In the genomic region with DNA sequence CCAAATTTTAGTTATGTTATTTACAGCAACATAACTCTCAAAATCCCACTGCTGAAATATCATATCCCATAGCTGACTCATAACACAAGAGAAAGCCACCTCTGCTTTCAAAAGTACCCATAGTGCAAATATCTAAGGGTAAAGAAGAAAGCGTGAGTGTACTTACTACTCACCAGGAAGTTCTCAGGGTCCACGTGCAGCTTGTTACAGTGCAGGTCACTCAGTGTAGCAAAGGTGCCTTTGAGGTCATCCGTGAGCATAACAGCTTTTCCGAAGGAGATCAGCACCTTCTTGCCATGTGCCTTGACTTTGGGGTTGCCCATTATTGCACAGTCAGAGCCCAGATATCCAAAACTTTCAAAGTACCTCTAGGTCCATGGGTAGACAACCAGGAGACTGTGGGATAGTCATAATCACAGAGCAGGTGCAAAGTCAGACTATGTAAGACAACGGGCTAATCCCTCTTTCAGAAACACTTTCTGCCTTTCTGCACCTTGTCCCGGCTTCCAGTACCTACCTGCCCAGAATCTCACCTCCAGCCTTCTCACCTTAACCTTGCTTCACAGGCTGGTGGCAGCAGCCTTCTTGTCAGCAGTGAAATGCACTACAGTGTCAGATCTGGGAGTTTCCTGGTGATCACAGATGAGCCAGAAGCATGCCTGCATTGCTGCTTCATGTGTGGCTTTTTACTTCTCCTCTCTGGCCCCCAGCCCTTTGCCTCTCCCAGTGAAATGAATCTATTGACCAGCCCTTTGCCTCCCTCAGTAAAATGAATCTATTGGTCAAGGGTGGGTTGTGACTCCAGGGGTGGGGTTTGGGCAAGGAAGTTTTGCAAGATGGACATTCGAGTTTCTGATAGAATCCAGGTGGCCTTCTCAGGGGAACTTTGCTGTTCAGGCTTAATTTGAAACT, we compare ENCODE assay signal across 16 cellular contexts. TPM values are rescaled to one million over a fixed set of nuclear protein-coding genes. Genes with fewer than 3 reads are reported as not detected.
DNase-seq lines count a peak whose midpoint lies in the region; ATAC-seq, FAIRE-seq and TF ChIP-seq lines count a peak whose summit lies in the region.
"Had no signal": no experiment of that assay in that cellular context is flagged by ENCODE, and none has a peak within 500 bp of the region (broad histone marks: within the 10 kb centered on the region; RNA-seq: fewer than 3 reads in every experiment).

No MANE protein-coding gene starts in this region.

- H3K9me3 ChIP-seq in MM.1S (replicated peaks; ENCODE audit: insufficient read depth, low read length) (no peaks in the 10 kb centered on the region), colonic mucosa (no peaks in the 10 kb centered on the region)
- H3K9me3 ChIP-seq: gastrocnemius medialis, uterus had no signal

- no peaks in the 10 kb centered on the region for H4K20me1 ChIP-seq in MM.1S (ENCODE audit: insufficient read depth, low read length)

- H3K27me3 ChIP-seq in MM.1S (replicated peaks; ENCODE audit: insufficient read depth, low read length) (no peaks in the 10 kb centered on the region), colonic mucosa (no peaks in the 10 kb centered on the region)
- H3K27me3 ChIP-seq: cardiac muscle cell, gastrocnemius medialis, uterus had no signal

- no peak overlapping the region for H3K27ac Mint-ChIP-seq in activated T-helper 17 cell treated with anti-CD3 and anti-CD28 coated beads, Interleukin-2, amount 50 U/mL, for 72 hours
- H3K27ac Mint-ChIP-seq: activated naive CD4-positive, alpha-beta T cell treated with anti-CD3 and anti-CD28 coated beads, Interleukin-2, amount 50 U/mL, for 24 hours; stimulated activated naive B cell treated with anti-CD40 and anti-IgM and Interleukin-4, amounts not matched to agents 10 μg/mL and 1 μg/mL and 100 μg/mL, for 72 hours; WTC11 had no signal

- H3K36me3 Mint-ChIP-seq in activated T-helper 17 cell treated with anti-CD3 and anti-CD28 coated beads, Interleukin-2, amount 50 U/mL, for 72 hours (ENCODE audit: low read depth) = no peaks in the 10 kb centered on the region
- H3K36me3 Mint-ChIP-seq: activated naive CD4-positive, alpha-beta T cell treated with anti-CD3 and anti-CD28 coated beads, Interleukin-2, amount 50 U/mL, for 24 hours; stimulated activated naive B cell treated with anti-CD40 and anti-IgM and Interleukin-4, amounts not matched to agents 10 μg/mL and 1 μg/mL and 100 μg/mL, for 72 hours; WTC11 had no signal

- no peak overlapping the region for H3K4me3 ChIP-seq in MM.1S (ENCODE audit: low read length)
- H3K4me3 ChIP-seq in retinal pigment epithelial cell (ENCODE audit: low read length) = no peak overlapping the region
- H3K4me3 ChIP-seq in colonic mucosa = no peak overlapping the region
- H3K4me3 ChIP-seq: cardiac muscle cell, gastrocnemius medialis, uterus had no signal

- peaks cover 24% of the 10 kb centered on the region for H3K4me1 ChIP-seq in MM.1S (ENCODE audit: low read length)
- no peaks in the 10 kb centered on the region for H3K4me1 ChIP-seq in colonic mucosa
- H3K4me1 ChIP-seq: gastrocnemius medialis, uterus had no signal

- H3K4me2 ChIP-seq in MM.1S (ENCODE audit: low read depth, low read length) = no peak overlapping the region

- no peak for FAIRE-seq in GM12891 (lab: Jason Lieb, UNC)
- FAIRE-seq: islet of Langerhans had no signal

- H3K4me3 Mint-ChIP-seq in activated T-helper 17 cell treated with anti-CD3 and anti-CD28 coated beads, Interleukin-2, amount 50 U/mL, for 72 hours = no peak overlapping the region
- H3K4me3 Mint-ChIP-seq: activated naive CD4-positive, alpha-beta T cell treated with anti-CD3 and anti-CD28 coated beads, Interleukin-2, amount 50 U/mL, for 24 hours; stimulated activated naive B cell treated with anti-CD40 and anti-IgM and Interleukin-4, amounts not matched to agents 10 μg/mL and 1 μg/mL and 100 μg/mL, for 72 hours; WTC11 had no signal

- TF ChIP-seq CTCF in MM.1S (IDR thresholded peaks at IDR 0.05; ENCODE audit: low read length) = no peak
- no peak for TF ChIP-seq CTCF in retinal pigment epithelial cell (conservative IDR thresholded peaks at IDR 0.05; ENCODE audit: low read depth, low read length)
- TF ChIP-seq CTCF in colonic mucosa (IDR thresholded peaks at IDR 0.05) = no peak

- no peak overlapping the region for H3K27ac ChIP-seq in MM.1S (ENCODE audit: low read length)
- H3K27ac ChIP-seq in colonic mucosa = no peak overlapping the region
- H3K27ac ChIP-seq: cardiac muscle cell, gastrocnemius medialis, uterus had no signal

- no peak overlapping the region for H2AFZ ChIP-seq in MM.1S (ENCODE audit: low read length)

- ATAC-seq in GM19438 (IDR thresholded peaks at IDR 0.05; ENCODE audit: low read depth, unreplicated experiment) (peak; percentile 64), HG02938 (IDR thresholded peaks at IDR 0.05; ENCODE audit: unreplicated experiment) (peak; percentile 84)
- ATAC-seq in activated T-helper 17 cell treated with anti-CD3 and anti-CD28 coated beads, Interleukin-2, amount 50 U/mL, for 72 hours (replicated peaks) = no peak
- ATAC-seq: gastrocnemius medialis; stimulated activated naive B cell treated with anti-CD40 and anti-IgM and Interleukin-4, amounts not matched to agents 10 μg/mL and 1 μg/mL and 100 μg/mL, for 72 hours; WTC11 had no signal

- no peak for TF ChIP-seq POLR2A in GM12891 (IDR thresholded peaks at IDR 0.05; ENCODE audit: low read depth, low read length)

- intact Hi-C loops in colonic mucosa (cut with DNase I) = no loop called here

- no peaks in the 10 kb centered on the region for H3K9me2 ChIP-seq in MM.1S (replicated peaks; ENCODE audit: insufficient read depth, low read length)

- DNase-seq in MM.1S (peak; percentile 41), retinal pigment epithelial cell (ENCODE audit: low read depth) (peak; percentile 7), colonic mucosa (no peak), GM12891 (ENCODE audit: insufficient read length, low spot score) (no peak)
- DNase-seq: DND-41; gastrocnemius medialis; stimulated activated naive B cell treated with anti-CD40 and anti-IgM and Interleukin-4, amounts not matched to agents 10 μg/mL and 1 μg/mL and 100 μg/mL, for 72 hours; uterus had no signal

- no peak overlapping the region for H3K9ac ChIP-seq in MM.1S (ENCODE audit: low read length)
- no peak overlapping the region for H3K9ac ChIP-seq in colonic mucosa (ENCODE audit: low read depth in 2 of 2, low read length in 2 of 2)

- no peaks in the 10 kb centered on the region for H3F3A ChIP-seq in MM.1S (ENCODE audit: insufficient read depth, low read length)

- H3K36me3 ChIP-seq in MM.1S (replicated peaks; ENCODE audit: insufficient read depth, low read length) = no peaks in the 10 kb centered on the region
- H3K36me3 ChIP-seq in colonic mucosa = no peaks in the 10 kb centered on the region
- H3K36me3 ChIP-seq: cardiac muscle cell, gastrocnemius medialis, uterus had no signal

- no peaks in the 10 kb centered on the region for H3K9me3 Mint-ChIP-seq in activated T-helper 17 cell treated with anti-CD3 and anti-CD28 coated beads, Interleukin-2, amount 50 U/mL, for 72 hours
- H3K9me3 Mint-ChIP-seq: activated naive CD4-positive, alpha-beta T cell treated with anti-CD3 and anti-CD28 coated beads, Interleukin-2, amount 50 U/mL, for 24 hours; stimulated activated naive B cell treated with anti-CD40 and anti-IgM and Interleukin-4, amounts not matched to agents 10 μg/mL and 1 μg/mL and 100 μg/mL, for 72 hours; WTC11 had no signal

- peaks cover 13% of the 10 kb centered on the region for H3K27me3 Mint-ChIP-seq in activated T-helper 17 cell treated with anti-CD3 and anti-CD28 coated beads, Interleukin-2, amount 50 U/mL, for 72 hours

- H3K79me2 ChIP-seq in MM.1S (ENCODE audit: low read length) = no peaks in the 10 kb centered on the region

- H3K4me1 Mint-ChIP-seq in activated T-helper 17 cell treated with anti-CD3 and anti-CD28 coated beads, Interleukin-2, amount 50 U/mL, for 72 hours = no peaks in the 10 kb centered on the region
- H3K4me1 Mint-ChIP-seq: activated naive CD4-positive, alpha-beta T cell treated with anti-CD3 and anti-CD28 coated beads, Interleukin-2, amount 50 U/mL, for 24 hours; stimulated activated naive B cell treated with anti-CD40 and anti-IgM and Interleukin-4, amounts not matched to agents 10 μg/mL and 1 μg/mL and 100 μg/mL, for 72 hours; WTC11 had no signal

TF ChIP-seq in GM12891, 5 proteins besides CTCF, POLR2A, EP300 and RAD21:
- TF ChIP-seq SPI1 (IDR thresholded peaks at IDR 0.05; ENCODE audit: low read depth, low read length) = no peak

RNA-seq across cellular contexts. Expression of gene HBG1, which starts 6.5 kb away (rescaled TPM):
- 1 to 10 TPM in 1 of 2 donors, not detected in 1; 5.7 TPM for total RNA-seq in colonic mucosa
- polyA plus RNA-seq in GM12891 (2012; ENCODE audit: low read depth, missing spikeins) = not detected
- total RNA-seq in activated T-helper 17 cell treated with anti-CD3 and anti-CD28 coated beads, Interleukin-2, amount 50 U/mL, for 72 hours = not detected
- total RNA-seq: cardiac muscle cell, gastrocnemius medialis had no signal
- polyA plus RNA-seq: BJ, cardiac muscle cell had no signal

RNA-seq across cellular contexts. Expression of gene HBD, which starts 8.9 kb away (rescaled TPM):
- not detected for total RNA-seq in colonic mucosa
- polyA plus RNA-seq in GM12891 (2012; ENCODE audit: low read depth, missing spikeins) = not detected
- total RNA-seq in activated T-helper 17 cell treated with anti-CD3 and anti-CD28 coated beads, Interleukin-2, amount 50 U/mL, for 72 hours = not detected
- total RNA-seq: cardiac muscle cell, gastrocnemius medialis, WTC11 had no signal

RNA-seq across cellular contexts. Expression of gene HBG2, which starts 11.4 kb away (rescaled TPM):
- total RNA-seq in colonic mucosa = 10 to 100 TPM in 1 of 2 donors, not detected in 1; 14.9 TPM
- not detected for polyA plus RNA-seq in GM12891 (2012; ENCODE audit: low read depth, missing spikeins)
- not detected for total RNA-seq in activated T-helper 17 cell treated with anti-CD3 and anti-CD28 coated beads, Interleukin-2, amount 50 U/mL, for 72 hours
- total RNA-seq: cardiac muscle cell, gastrocnemius medialis had no signal
- polyA plus RNA-seq: BJ, cardiac muscle cell had no signal

RNA-seq across cellular contexts. Expression of gene HBB, which starts 16.3 kb away (rescaled TPM):
- total RNA-seq in colonic mucosa = 100 to 1,000 TPM in 1 of 2 donors, 1 to 10 TPM in 1; 3.0 to 113 TPM
- polyA plus RNA-seq in GM12891 (2012; ENCODE audit: low read depth, missing spikeins) = not detected
- total RNA-seq in activated T-helper 17 cell treated with anti-CD3 and anti-CD28 coated beads, Interleukin-2, amount 50 U/mL, for 72 hours = not detected
- total RNA-seq: cardiac muscle cell, WTC11 had no signal
- polyA plus RNA-seq: BJ, cardiac muscle cell had no signal

RNA-seq across cellular contexts. Expression of gene HBE1, which starts 26.6 kb away (rescaled TPM):
- total RNA-seq in colonic mucosa = 1 to 10 TPM in 1 of 2 donors, not detected in 1; 4.0 TPM
- not detected for polyA plus RNA-seq in GM12891 (2012; ENCODE audit: low read depth, missing spikeins)
- total RNA-seq in activated T-helper 17 cell treated with anti-CD3 and anti-CD28 coated beads, Interleukin-2, amount 50 U/mL, for 72 hours = not detected
- total RNA-seq: gastrocnemius medialis had no signal
- polyA plus RNA-seq: BJ had no signal

Comparison
In these comparisons a context has a peak if more than half of its experiments do, and no peak if none do; other contexts are left out.
1. DNase-seq: peak in MM.1S (single experiment) and retinal pigment epithelial cell (single experiment); none in colonic mucosa (single experiment) and GM12891 (single experiment).